ENCODE assay signal across 2 cellular contexts in the genomic region with DNA sequence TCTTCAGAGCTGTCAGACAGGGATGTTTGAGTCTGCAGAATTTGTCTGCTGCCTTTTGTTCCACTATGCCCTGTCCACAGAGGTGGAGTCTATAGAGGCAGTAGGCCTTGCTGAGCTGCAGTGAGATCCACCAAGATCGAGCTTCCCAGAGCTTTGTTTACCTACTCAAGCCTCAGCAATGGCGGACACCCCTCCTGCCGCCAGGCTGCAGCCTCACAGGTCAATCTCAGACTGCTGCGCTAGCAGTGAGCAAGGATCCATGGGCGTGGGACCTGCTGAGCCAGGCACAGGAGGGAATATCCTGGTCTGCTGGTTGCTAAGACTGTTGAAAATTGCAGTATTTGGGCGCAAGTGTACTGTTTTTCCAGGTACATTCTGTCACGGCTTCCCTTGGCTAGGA.
A peak's percentile ranks its signal among the peaks of the same experiment; 100 is the strongest.
TF ChIP-seq lines count a peak whose summit lies in the region.

No MANE protein-coding gene starts in this region.

TF ChIP-seq in HepG2, 621 proteins besides CTCF, POLR2A, EP300 and RAD21:
- no peak for TF ChIP-seq ZNF816 (CRISPR knock-in tag; IDR thresholded peaks at IDR 0.05; ENCODE audit: borderline replicate concordance)
- TF ChIP-seq JARID2 (CRISPR knock-in tag; IDR thresholded peaks at IDR 0.05; ENCODE audit: insufficient replicate concordance) = no peak
- TF ChIP-seq PHF8 (CRISPR knock-in tag; IDR thresholded peaks at IDR 0.05) = no peak
- TF ChIP-seq SUZ12 (IDR thresholded peaks at IDR 0.05; ENCODE audit: low read depth, low read length) = no peak
- no peak for TF ChIP-seq ZNF619 (CRISPR knock-in tag; IDR thresholded peaks at IDR 0.05)
- TF ChIP-seq SKI (IDR thresholded peaks at IDR 0.05; ENCODE audit: partially characterized antibody) = no peak
- TF ChIP-seq ZSCAN29 (CRISPR knock-in tag; conservative IDR thresholded peaks at IDR 0.05) = 0 out of 2 replicates have a peak, but pooled peaks have one; percentile 24
- TF ChIP-seq YY1 (IDR thresholded peaks at IDR 0.05; ENCODE audit: insufficient read depth, insufficient replicate concordance, low read depth, low read length) = peak; percentile 58
- 0 out of 2 replicates have a peak, but pooled peaks have one; percentile 37 for TF ChIP-seq ZMYM4 (CRISPR knock-in tag; IDR thresholded peaks at IDR 0.05)
- TF ChIP-seq, protein P1, sequence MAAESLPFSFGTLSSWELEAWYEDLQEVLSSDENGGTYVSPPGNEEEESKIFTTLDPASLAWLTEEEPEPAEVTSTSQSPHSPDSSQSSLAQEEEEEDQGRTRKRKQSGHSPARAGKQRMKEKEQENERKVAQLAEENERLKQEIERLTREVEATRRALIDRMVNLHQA (CRISPR knock-in tag; IDR thresholded peaks at IDR 0.05) = no peak
- no peak for TF ChIP-seq ZSCAN31 (CRISPR knock-in tag; IDR thresholded peaks at IDR 0.05; ENCODE audit: low read depth)
- TF ChIP-seq MTF2 (CRISPR knock-in tag; IDR thresholded peaks at IDR 0.05; ENCODE audit: borderline replicate concordance) = no peak
- TF ChIP-seq, protein P2, sequence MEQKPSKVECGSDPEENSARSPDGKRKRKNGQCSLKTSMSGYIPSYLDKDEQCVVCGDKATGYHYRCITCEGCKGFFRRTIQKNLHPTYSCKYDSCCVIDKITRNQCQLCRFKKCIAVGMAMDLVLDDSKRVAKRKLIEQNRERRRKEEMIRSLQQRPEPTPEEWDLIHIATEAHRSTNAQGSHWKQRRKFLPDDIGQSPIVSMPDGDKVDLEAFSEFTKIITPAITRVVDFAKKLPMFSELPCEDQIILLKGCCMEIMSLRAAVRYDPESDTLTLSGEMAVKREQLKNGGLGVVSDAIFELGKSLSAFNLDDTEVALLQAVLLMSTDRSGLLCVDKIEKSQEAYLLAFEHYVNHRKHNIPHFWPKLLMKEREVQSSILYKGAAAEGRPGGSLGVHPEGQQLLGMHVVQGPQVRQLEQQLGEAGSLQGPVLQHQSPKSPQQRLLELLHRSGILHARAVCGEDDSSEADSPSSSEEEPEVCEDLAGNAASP (CRISPR knock-in tag; IDR thresholded peaks at IDR 0.05; ENCODE audit: borderline replicate concordance) = no peak
- no peak for TF ChIP-seq HHEX (CRISPR knock-in tag; IDR thresholded peaks at IDR 0.05)
- TF ChIP-seq ZFYVE20 (CRISPR knock-in tag; IDR thresholded peaks at IDR 0.05; ENCODE audit: borderline replicate concordance, low read depth) = no peak
- no peak for TF ChIP-seq ZNF343 (CRISPR knock-in tag; IDR thresholded peaks at IDR 0.05)
- TF ChIP-seq ZNF33A (CRISPR knock-in tag; IDR thresholded peaks at IDR 0.05; ENCODE audit: borderline replicate concordance) = no peak
- TF ChIP-seq GABPB1 (CRISPR knock-in tag; IDR thresholded peaks at IDR 0.05) = peak; percentile 47
- no peak for TF ChIP-seq GPN1 (CRISPR knock-in tag; IDR thresholded peaks at IDR 0.05; ENCODE audit: borderline replicate concordance)
- no peak for TF ChIP-seq RXRB (CRISPR knock-in tag; IDR thresholded peaks at IDR 0.05; ENCODE audit: borderline replicate concordance)
- TF ChIP-seq NR2C2 (CRISPR knock-in tag; IDR thresholded peaks at IDR 0.05; ENCODE audit: borderline replicate concordance) = peak; percentile 52; the same call in 1 of the 2 replicates
- TF ChIP-seq SNAPC2 (CRISPR knock-in tag; IDR thresholded peaks at IDR 0.05) = no peak
- no peak for TF ChIP-seq ZMAT3 (CRISPR knock-in tag; conservative IDR thresholded peaks at IDR 0.05)
- no peak for TF ChIP-seq TOE1 (CRISPR knock-in tag; IDR thresholded peaks at IDR 0.05)
- TF ChIP-seq ZSCAN20 (CRISPR knock-in tag; IDR thresholded peaks at IDR 0.05; ENCODE audit: borderline replicate concordance) = no peak
- no peak for TF ChIP-seq ZNF569 (CRISPR knock-in tag; IDR thresholded peaks at IDR 0.05; ENCODE audit: borderline replicate concordance)
- no peak for TF ChIP-seq ZNF280B (CRISPR knock-in tag; IDR thresholded peaks at IDR 0.05; ENCODE audit: borderline replicate concordance)
- no peak for TF ChIP-seq ZNF713 (CRISPR knock-in tag; IDR thresholded peaks at IDR 0.05)
- TF ChIP-seq CENPX (CRISPR knock-in tag; IDR thresholded peaks at IDR 0.05) = no peak
- TF ChIP-seq, protein P3, sequence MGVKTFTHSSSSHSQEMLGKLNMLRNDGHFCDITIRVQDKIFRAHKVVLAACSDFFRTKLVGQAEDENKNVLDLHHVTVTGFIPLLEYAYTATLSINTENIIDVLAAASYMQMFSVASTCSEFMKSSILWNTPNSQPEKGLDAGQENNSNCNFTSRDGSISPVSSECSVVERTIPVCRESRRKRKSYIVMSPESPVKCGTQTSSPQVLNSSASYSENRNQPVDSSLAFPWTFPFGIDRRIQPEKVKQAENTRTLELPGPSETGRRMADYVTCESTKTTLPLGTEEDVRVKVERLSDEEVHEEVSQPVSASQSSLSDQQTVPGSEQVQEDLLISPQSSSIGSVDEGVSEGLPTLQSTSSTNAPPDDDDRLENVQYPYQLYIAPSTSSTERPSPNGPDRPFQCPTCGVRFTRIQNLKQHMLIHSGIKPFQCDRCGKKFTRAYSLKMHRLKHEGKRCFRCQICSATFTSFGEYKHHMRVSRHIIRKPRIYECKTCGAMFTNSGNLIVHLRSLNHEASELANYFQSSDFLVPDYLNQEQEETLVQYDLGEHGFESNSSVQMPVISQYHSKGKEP (CRISPR knock-in tag; IDR thresholded peaks at IDR 0.05) = no peak
- TF ChIP-seq NCOR1 (IDR thresholded peaks at IDR 0.05; ENCODE audit: borderline replicate concordance, low read length) = no peak
- TF ChIP-seq BATF2 (CRISPR knock-in tag; IDR thresholded peaks at IDR 0.05) = no peak
- no peak for TF ChIP-seq ZNF562 (CRISPR knock-in tag; IDR thresholded peaks at IDR 0.05; ENCODE audit: borderline replicate concordance)

TF ChIP-seq in K562, 482 proteins besides CTCF, POLR2A, EP300 and RAD21:
- TF ChIP-seq YY1 (IDR thresholded peaks at IDR 0.05; ENCODE audit: borderline replicate concordance in 1 of 3, control insufficient read depth in 1 of 3, extremely low read depth in 1 of 3, insufficient read depth in 3 of 3, insufficient read length in 1 of 3, insufficient replicate concordance in 2 of 3, low read depth in 1 of 3, low read length in 2 of 3) (peak in 1 of 3 experiments; percentile 15), C11orf30 (IDR thresholded peaks at IDR 0.05; ENCODE audit: low read depth) (no peak)
